Comparison of ENCODE assay signal across 10 cellular contexts in the genomic region with DNA sequence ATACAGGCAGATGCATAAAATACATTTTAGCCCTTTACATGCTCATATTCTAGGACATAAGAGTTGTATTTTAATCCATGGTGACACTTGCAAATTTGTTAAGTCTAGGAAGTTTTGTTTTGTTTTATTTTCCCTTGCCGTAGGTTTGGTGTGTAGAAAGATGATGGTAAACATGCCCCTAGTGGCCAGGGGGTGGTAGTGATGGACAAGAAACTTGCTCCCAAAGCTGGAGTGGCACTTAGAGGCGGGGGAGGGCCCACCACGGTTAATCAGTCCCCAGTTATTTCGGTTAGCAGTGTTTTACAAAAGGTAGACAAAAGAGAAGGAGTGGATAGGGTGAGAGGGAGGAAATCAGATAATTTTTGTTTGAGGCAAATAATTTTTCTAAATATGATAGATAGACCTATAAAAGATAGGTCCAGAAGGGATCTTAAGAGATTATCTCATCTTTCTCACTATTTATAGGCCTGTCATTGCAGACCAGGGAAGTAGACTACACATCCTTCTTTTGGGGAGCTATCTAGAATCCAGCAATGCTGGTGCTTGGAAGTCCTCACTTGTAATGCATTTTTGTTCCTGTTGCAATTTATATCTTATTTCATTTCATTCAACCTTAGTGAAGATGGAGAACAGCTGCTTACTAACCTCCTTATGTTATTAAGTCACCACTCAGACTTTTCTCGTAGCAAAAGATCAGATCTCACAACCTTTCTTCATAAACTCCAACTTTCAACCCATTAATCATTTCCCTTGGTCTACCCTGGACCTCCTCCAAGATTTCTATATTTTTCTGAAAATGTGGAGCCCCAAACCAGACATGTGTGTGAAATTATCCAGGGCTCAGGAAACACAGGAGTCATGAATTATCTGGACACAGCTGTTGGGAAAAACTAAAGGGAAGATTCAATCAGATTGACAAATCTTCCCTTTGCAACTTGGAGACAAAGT. TPM values are rescaled to one million over a fixed set of nuclear protein-coding genes. Genes with fewer than 3 reads are reported as not detected.
A peak's percentile ranks its signal among the peaks of the same experiment; 100 is the strongest.
DNase-seq lines count a peak whose midpoint lies in the region; ATAC-seq, FAIRE-seq and TF ChIP-seq lines count a peak whose summit lies in the region.
"Had no signal": no experiment of that assay in that cellular context is flagged by ENCODE, and none has a peak within 500 bp of the region (broad histone marks: within the 10 kb centered on the region; RNA-seq: fewer than 3 reads in every experiment).

No MANE protein-coding gene starts in this region.

- peaks cover 8% of the 10 kb centered on the region for H3K4me1 Mint-ChIP-seq in stimulated activated memory B cell treated with anti-CD40 and anti-IgM and Interleukin-4, amounts not matched to agents 10 μg/mL and 1 μg/mL and 100 μg/mL, for 72 hours

- intact Hi-C loops in kidney (cut with DNase I): no loop called here

- no peaks in the 10 kb centered on the region for H3K9me3 ChIP-seq in kidney (ENCODE audit: control insufficient read depth in 1 of 2, low read length in 2 of 2)

- no peak overlapping the region for H3K27ac ChIP-seq in kidney (ENCODE audit: low read depth in 2 of 2, low read length in 2 of 2)

- no peak overlapping the region for H3K4me3 ChIP-seq in kidney (ENCODE audit: low read length in 2 of 2)

- ATAC-seq in GM19328 (IDR thresholded peaks at IDR 0.05; ENCODE audit: unreplicated experiment) (peak; percentile 66), HG03135 (IDR thresholded peaks at IDR 0.05; ENCODE audit: unreplicated experiment) (peak; percentile 76), SK-N-SH treated with all-trans-retinoic acid at 6 μM for 48 hours (peak; percentile 63)
- no peak for ATAC-seq in stimulated activated memory B cell treated with anti-CD40 and anti-IgM and Interleukin-4, amounts not matched to agents 10 μg/mL and 1 μg/mL and 100 μg/mL, for 72 hours

- peak; percentile 48 for TF ChIP-seq CTCF in kidney (IDR thresholded peaks at IDR 0.05; ENCODE audit: borderline replicate concordance, extremely low read depth, insufficient read depth)

- no peak overlapping the region for H3K9ac ChIP-seq in kidney (ENCODE audit: low read length in 2 of 2)

- peak; percentile 58 for DNase-seq in EH (ENCODE audit: low read depth)
- DNase-seq in kidney: no peak
- no peak for DNase-seq in medulla oblongata (ENCODE audit: extremely low spot score)
- DNase-seq in mesenteric fat pad (ENCODE audit: low spot score): no peak
- DNase-seq: naive B cell had no signal

- H3K27ac Mint-ChIP-seq in stimulated activated memory B cell treated with anti-CD40 and anti-IgM and Interleukin-4, amounts not matched to agents 10 μg/mL and 1 μg/mL and 100 μg/mL, for 72 hours: no peak overlapping the region
- H3K27ac Mint-ChIP-seq: naive B cell; T-helper 1 cell treated with Interleukin-12 subunit alpha and Interleukin-12 subunit beta and Interleukin-4 antibody, amounts not matched to agents 30 μg/mL and 1 μg/mL, for 36 hours had no signal

- H3K36me3 ChIP-seq in kidney (ENCODE audit: control insufficient read depth in 1 of 2, insufficient read depth in 2 of 2, low read length in 2 of 2): no peaks in the 10 kb centered on the region

- H3K36me3 Mint-ChIP-seq in stimulated activated memory B cell treated with anti-CD40 and anti-IgM and Interleukin-4, amounts not matched to agents 10 μg/mL and 1 μg/mL and 100 μg/mL, for 72 hours: no peaks in the 10 kb centered on the region
- H3K36me3 Mint-ChIP-seq: naive B cell had no signal

- peaks cover 34% of the 10 kb centered on the region for H3K27me3 Mint-ChIP-seq in stimulated activated memory B cell treated with anti-CD40 and anti-IgM and Interleukin-4, amounts not matched to agents 10 μg/mL and 1 μg/mL and 100 μg/mL, for 72 hours

- peaks cover 0 to 2% of the 10 kb centered on the region in 2 donors for H3K4me1 ChIP-seq in kidney (ENCODE audit: control insufficient read depth in 1 of 2, insufficient read depth in 1 of 2, low read depth in 1 of 2, low read length in 2 of 2)

- no peak overlapping the region for H3K4me3 Mint-ChIP-seq in stimulated activated memory B cell treated with anti-CD40 and anti-IgM and Interleukin-4, amounts not matched to agents 10 μg/mL and 1 μg/mL and 100 μg/mL, for 72 hours
- H3K4me3 Mint-ChIP-seq: naive B cell; T-helper 1 cell treated with Interleukin-12 subunit alpha and Interleukin-12 subunit beta and Interleukin-4 antibody, amounts not matched to agents 30 μg/mL and 1 μg/mL, for 36 hours had no signal

- no peak for FAIRE-seq in kidney (lab: Jason Lieb, UNC)

- H3K9me3 Mint-ChIP-seq in stimulated activated memory B cell treated with anti-CD40 and anti-IgM and Interleukin-4, amounts not matched to agents 10 μg/mL and 1 μg/mL and 100 μg/mL, for 72 hours: no peaks in the 10 kb centered on the region
- H3K9me3 Mint-ChIP-seq: naive B cell; T-helper 1 cell treated with Interleukin-12 subunit alpha and Interleukin-12 subunit beta and Interleukin-4 antibody, amounts not matched to agents 30 μg/mL and 1 μg/mL, for 36 hours had no signal

TF ChIP-seq in SK-N-SH treated with all-trans-retinoic acid at 6 μM for 48 hours, 23 proteins besides CTCF, POLR2A, EP300 and RAD21:
- TF ChIP-seq RARB (CRISPR knock-in tag; IDR thresholded peaks at IDR 0.05): peak; percentile 85; the same call in 1 of the 2 replicates
- TF ChIP-seq ZFP3 (CRISPR knock-in tag; IDR thresholded peaks at IDR 0.05): no peak
- TF ChIP-seq ZNF8 (CRISPR knock-in tag; IDR thresholded peaks at IDR 0.05): no peak
- TF ChIP-seq, protein P1, sequence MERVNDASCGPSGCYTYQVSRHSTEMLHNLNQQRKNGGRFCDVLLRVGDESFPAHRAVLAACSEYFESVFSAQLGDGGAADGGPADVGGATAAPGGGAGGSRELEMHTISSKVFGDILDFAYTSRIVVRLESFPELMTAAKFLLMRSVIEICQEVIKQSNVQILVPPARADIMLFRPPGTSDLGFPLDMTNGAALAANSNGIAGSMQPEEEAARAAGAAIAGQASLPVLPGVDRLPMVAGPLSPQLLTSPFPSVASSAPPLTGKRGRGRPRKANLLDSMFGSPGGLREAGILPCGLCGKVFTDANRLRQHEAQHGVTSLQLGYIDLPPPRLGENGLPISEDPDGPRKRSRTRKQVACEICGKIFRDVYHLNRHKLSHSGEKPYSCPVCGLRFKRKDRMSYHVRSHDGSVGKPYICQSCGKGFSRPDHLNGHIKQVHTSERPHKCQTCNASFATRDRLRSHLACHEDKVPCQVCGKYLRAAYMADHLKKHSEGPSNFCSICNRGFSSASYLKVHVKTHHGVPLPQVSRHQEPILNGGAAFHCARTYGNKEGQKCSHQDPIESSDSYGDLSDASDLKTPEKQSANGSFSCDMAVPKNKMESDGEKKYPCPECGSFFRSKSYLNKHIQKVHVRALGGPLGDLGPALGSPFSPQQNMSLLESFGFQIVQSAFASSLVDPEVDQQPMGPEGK (CRISPR knock-in tag; IDR thresholded peaks at IDR 0.05; ENCODE audit: borderline replicate concordance): peak; percentile 16; the same call in 1 of the 2 replicates
- peak; percentile 78 for TF ChIP-seq ZC3H10 (CRISPR knock-in tag; IDR thresholded peaks at IDR 0.05)
- TF ChIP-seq, protein P2, sequence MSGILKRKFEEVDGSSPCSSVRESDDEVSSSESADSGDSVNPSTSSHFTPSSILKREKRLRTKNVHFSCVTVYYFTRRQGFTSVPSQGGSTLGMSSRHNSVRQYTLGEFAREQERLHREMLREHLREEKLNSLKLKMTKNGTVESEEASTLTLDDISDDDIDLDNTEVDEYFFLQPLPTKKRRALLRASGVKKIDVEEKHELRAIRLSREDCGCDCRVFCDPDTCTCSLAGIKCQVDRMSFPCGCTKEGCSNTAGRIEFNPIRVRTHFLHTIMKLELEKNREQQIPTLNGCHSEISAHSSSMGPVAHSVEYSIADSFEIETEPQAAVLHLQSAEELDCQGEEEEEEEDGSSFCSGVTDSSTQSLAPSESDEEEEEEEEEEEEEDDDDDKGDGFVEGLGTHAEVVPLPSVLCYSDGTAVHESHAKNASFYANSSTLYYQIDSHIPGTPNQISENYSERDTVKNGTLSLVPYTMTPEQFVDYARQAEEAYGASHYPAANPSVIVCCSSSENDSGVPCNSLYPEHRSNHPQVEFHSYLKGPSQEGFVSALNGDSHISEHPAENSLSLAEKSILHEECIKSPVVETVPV (CRISPR knock-in tag; IDR thresholded peaks at IDR 0.05): no peak
- TF ChIP-seq ZFP30 (CRISPR knock-in tag; IDR thresholded peaks at IDR 0.05): no peak
- peak; percentile 94 for TF ChIP-seq TOX (CRISPR knock-in tag; IDR thresholded peaks at IDR 0.05; ENCODE audit: borderline replicate concordance)
- no peak for TF ChIP-seq ZNF565 (CRISPR knock-in tag; conservative IDR thresholded peaks at IDR 0.05; ENCODE audit: low read depth)

RNA-seq across cellular contexts. Expression of a gene that starts 5.9 kb away (rescaled TPM):
- total RNA-seq in kidney (0.31 TPM), mesenteric fat pad (0.22 TPM)
- polyA plus RNA-seq in kidney (ENCODE audit: insufficient read depth, low read depth, low replicate concordance): 0.19 TPM
